In the genomic region with DNA sequence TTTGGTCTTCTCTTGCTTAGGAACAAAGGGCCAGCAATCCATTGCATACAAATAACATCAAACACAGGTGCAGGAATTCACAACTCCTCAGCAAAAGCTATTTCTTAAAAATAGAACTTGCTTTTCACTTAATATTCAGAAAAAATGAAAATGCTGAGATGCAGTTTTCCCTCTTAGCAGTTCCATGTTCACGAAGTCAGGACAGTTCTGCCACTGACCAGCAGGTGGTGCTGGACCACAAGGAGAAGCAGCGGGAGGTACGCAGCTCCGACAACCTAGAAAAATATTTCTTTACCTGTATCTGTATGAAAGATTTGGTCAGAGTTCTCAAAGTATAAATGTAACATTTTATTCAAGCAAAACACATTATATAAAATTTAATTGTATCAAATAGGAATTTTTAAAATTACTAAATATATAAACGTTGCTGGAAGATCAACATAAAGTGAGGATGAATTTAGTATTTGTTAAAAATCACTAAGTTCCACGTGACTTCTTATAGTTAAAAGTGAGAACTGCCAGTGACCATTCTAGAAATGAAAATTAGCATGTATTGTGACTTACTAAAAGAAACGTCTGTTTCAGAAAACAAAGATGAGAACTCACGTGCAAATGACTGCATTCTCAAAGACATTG, we compare ENCODE assay signal across 8 cellular contexts. TPM values are rescaled to one million over a fixed set of nuclear protein-coding genes. Genes with fewer than 3 reads are reported as not detected.
DNase-seq lines count a peak whose midpoint lies in the region; ATAC-seq, FAIRE-seq and TF ChIP-seq lines count a peak whose summit lies in the region.

No MANE protein-coding gene starts in this region.

- POLR2A ChIA-PET in activated B cell treated with CpG ODN at 0.5 μM for 24 hours (lab: Charles Lee) (no interaction called here), HepG2 (lab: Yijun Ruan, JAX) (no interaction called here)

- peaks cover 0 to 13% of the 10 kb centered on the region in 2 experiments; a peak in 1 of 5 replicates for H3K36me3 ChIP-seq in HepG2 (replicated peaks in 1 of 2; ENCODE audit: control insufficient read depth in 1 of 2, insufficient read depth in 2 of 2, low read length in 2 of 2)

- no TSS peak for BruUV-seq in HepG2 (replicated peaks; lab: Mats Ljungman, UMichigan)

- H3K4me3 ChIP-seq in GM12875 (ENCODE audit: low read depth, low read length): no peak overlapping the region
- H3K4me3 ChIP-seq in HepG2 (replicated peaks in 1 of 3; ENCODE audit: insufficient read depth in 1 of 3, low read depth in 2 of 3, low read length in 3 of 3): no peak overlapping the region

- no peaks in the 10 kb centered on the region for H3K4me1 ChIP-seq in HepG2 (ENCODE audit: insufficient read depth, low read length)

- TF ChIP-seq POLR2A in HepG2 (IDR thresholded peaks at IDR 0.05; ENCODE audit: insufficient read depth in 1 of 2, low read depth in 2 of 2, low read length in 2 of 2): no peak

- no peaks in the 10 kb centered on the region for H3K36me3 Mint-ChIP-seq in activated B cell treated with CpG ODN at 0.5 μM for 24 hours (ENCODE audit: low read depth)
- H3K36me3 Mint-ChIP-seq in central memory CD8-positive, alpha-beta T cell (ENCODE audit: insufficient read depth): no peaks in the 10 kb centered on the region

- TF ChIP-seq EP300 in HepG2 (IDR thresholded peaks at IDR 0.05; ENCODE audit: low read depth in 2 of 2, low read length in 2 of 2): no peak
- no peak for TF ChIP-seq EP300 in HepG2 (CRISPR knock-in tag; IDR thresholded peaks at IDR 0.05; ENCODE audit: borderline replicate concordance)

- no peaks in the 10 kb centered on the region for H3K9me3 ChIP-seq in HepG2 (ENCODE audit: low read length)

- H3K4me2 ChIP-seq in HepG2 (ENCODE audit: low read depth, low read length): no peak overlapping the region

- H3K79me2 ChIP-seq in HepG2 (ENCODE audit: insufficient read depth, low read length): peaks cover 2% of the 10 kb centered on the region

- intact Hi-C loops in activated B cell treated with CpG ODN at 0.5 μM for 24 hours (cut with micrococcal nuclease) (no loop called here), HepG2 (cut with micrococcal nuclease; ENCODE audit: unreplicated experiment) (loop anchor here (1.0 kb wide), 1 partner anchor 42 kb away; no protein-coding TSS in a partner anchor)

- H3K27ac Mint-ChIP-seq in activated B cell treated with CpG ODN at 0.5 μM for 24 hours: no peak overlapping the region
- H3K27ac Mint-ChIP-seq in central memory CD8-positive, alpha-beta T cell (ENCODE audit: low read depth): no peak overlapping the region

- no peaks in the 10 kb centered on the region for H3K9me3 Mint-ChIP-seq in activated B cell treated with CpG ODN at 0.5 μM for 24 hours
- no peaks in the 10 kb centered on the region for H3K9me3 Mint-ChIP-seq in central memory CD8-positive, alpha-beta T cell

- H2AFZ ChIP-seq in HepG2 (ENCODE audit: low read length): no peak overlapping the region

- H3K4me1 Mint-ChIP-seq in activated B cell treated with CpG ODN at 0.5 μM for 24 hours: peaks cover 9% of the 10 kb centered on the region
- H3K4me1 Mint-ChIP-seq in central memory CD8-positive, alpha-beta T cell: peaks cover 7% of the 10 kb centered on the region

- CTCF ChIA-PET in activated B cell treated with CpG ODN at 0.5 μM for 24 hours (lab: Charles Lee) (interaction anchor here (1.2 to 2.6 kb wide), 5 partner anchors 13 to 99 kb away, joined by 3 to 10 read pairs (median 6); no protein-coding TSS in a partner anchor), HepG2 (lab: Yijun Ruan, JAX; ENCODE audit: low intra/inter-chr PET ratio, low total read pairs) (interaction anchor here (1.1 to 2.5 kb wide), 3 partner anchors 13 to 100 kb away, joined by 3 to 20 read pairs (median 4); no protein-coding TSS in a partner anchor)

- TF ChIP-seq CTCF in GM12875 (IDR thresholded peaks at IDR 0.05; ENCODE audit: borderline replicate concordance, insufficient read depth, low read depth, low read length) (peak; percentile 84), activated B cell treated with CpG ODN at 0.5 μM for 24 hours (IDR thresholded peaks at IDR 0.05) (peak; percentile 92), HepG2 (CRISPR knock-in tag; IDR thresholded peaks at IDR 0.05) (peak; percentile 86)

- in situ Hi-C loops in HepG2 (cut with HindIII; ENCODE audit: extremely low pct_ligation_motif_present, low pct_unique_long_range_greater_than_20kb): no loop called here

- FAIRE-seq in A204.1 (lab: Jason Lieb, UNC) (peak; percentile 95), HepG2 (lab: Jason Lieb, UNC) (peak; percentile 85)

- peaks cover 4% of the 10 kb centered on the region; the same call in 1 of the 2 replicates for H4K20me1 ChIP-seq in HepG2 (ENCODE audit: insufficient read depth, low read length)

- whole genome bisulfite sequencing in HepG2 (ENCODE audit: low lambda C conversion rate): 76% methylated on average over 8 of the region's 8 CpGs

- H3K27me3 Mint-ChIP-seq in activated B cell treated with CpG ODN at 0.5 μM for 24 hours: peaks cover 1% of the 10 kb centered on the region
- peaks cover 23% of the 10 kb centered on the region for H3K27me3 Mint-ChIP-seq in central memory CD8-positive, alpha-beta T cell

- no peak overlapping the region for H3K27ac ChIP-seq in HepG2 (ENCODE audit: extremely low read length, insufficient read depth, low read length)

- no peaks in the 10 kb centered on the region for H3K27me3 ChIP-seq in HepG2 (ENCODE audit: control insufficient read depth in 1 of 2, insufficient read depth in 2 of 2, low read length in 2 of 2)

- no peak overlapping the region for H3K9ac ChIP-seq in HepG2 (ENCODE audit: insufficient read depth, low read depth, low read length)

- peak; percentile 71 for DNase-seq in NCI-H1092 treated with DMSO at 0.1 percent for 48 hours (lab: John Stamatoyannopoulos, UW)
- peak; percentile 54 for DNase-seq in activated B cell treated with CpG ODN at 0.5 μM for 24 hours
- peak; percentile 52 to 61 for DNase-seq in central memory CD8-positive, alpha-beta T cell (ENCODE audit: low spot score in 2 of 2)
- peak; percentile 57 for DNase-seq in HepG2 (ENCODE audit: low spot score)
- DNase-seq in stimulated activated CD4-positive, alpha-beta T cell treated with anti-CD3 and anti-CD28 coated beads, Interleukin-4, amount 100 ng/mL, for 48 hours (ENCODE audit: low read depth in 2 of 2): peak; percentile 70 to 75

- ATAC-seq in activated B cell treated with CpG ODN at 0.5 μM for 24 hours (ENCODE audit: low read depth) (peak; percentile 75), HepG2 (peak; percentile 61), HG02610 (IDR thresholded peaks at IDR 0.05; ENCODE audit: unreplicated experiment) (no peak)
- peak; percentile 38 for ATAC-seq in central memory CD8-positive, alpha-beta T cell (replicated peaks; ENCODE audit: extremely low read depth, poor library complexity, severe bottlenecking)

- peak; percentile 49 for TF ChIP-seq RAD21 in HepG2 (CRISPR knock-in tag; IDR thresholded peaks at IDR 0.05)

- H3K4me3 Mint-ChIP-seq in activated B cell treated with CpG ODN at 0.5 μM for 24 hours: no peak overlapping the region
- H3K4me3 Mint-ChIP-seq in central memory CD8-positive, alpha-beta T cell: no peak overlapping the region

TF ChIP-seq in HepG2, 621 proteins besides CTCF, POLR2A, EP300 and RAD21 (continues in another document):
- no peak for TF ChIP-seq PCBP1 (IDR thresholded peaks at IDR 0.05; ENCODE audit: borderline replicate concordance, low read depth, low read length)
- TF ChIP-seq DMTF1 (CRISPR knock-in tag; IDR thresholded peaks at IDR 0.05): no peak
- TF ChIP-seq MAFK (conservative IDR thresholded peaks at IDR 0.05 in 1 of 2, IDR thresholded peaks at IDR 0.05 in 1 of 2; ENCODE audit: low read length in 2 of 2): peak; percentile 60 to 73; a peak in 3 of 4 replicates

RNA-seq across cellular contexts. Expression of gene ADNP2, which starts 48.8 kb away (rescaled TPM):
- total RNA-seq in activated B cell treated with CpG ODN at 0.5 μM for 24 hours: 19.2 and 19.7 TPM in 2 replicates
- total RNA-seq in HepG2 (2016; rRNA removed; fragmentation: Illumina TruSeq; extraction: Trizol): 25.5 and 28.6 TPM in 2 replicates
- total RNA-seq in HepG2 (2016; cell fraction: cytosol; rRNA removed; fragmentation: Illumina TruSeq; extraction: Trizol; ENCODE audit: low read depth): 2.3 TPM in 2 replicates
- 23.8 and 24.2 TPM in 2 replicates for total RNA-seq in HepG2 (2016; cell fraction: insoluble cytoplasmic fraction; rRNA removed; fragmentation: Illumina TruSeq; extraction: Trizol)
- 11.9 and 13.0 TPM in 2 replicates for total RNA-seq in HepG2 (2016; cell fraction: membrane; rRNA removed; fragmentation: Illumina TruSeq; extraction: Trizol)
- 17.1 and 18.2 TPM in 2 replicates for total RNA-seq in HepG2 (2016; cell fraction: nucleus; rRNA removed; fragmentation: Illumina TruSeq; extraction: Trizol)
- polyA plus RNA-seq in HepG2 (2011; rRNA removed): 9.9 and 10.8 TPM in 2 replicates
- 8.0 and 8.3 TPM in 2 replicates for polyA plus RNA-seq in HepG2 (2011; cell fraction: cytosol; rRNA removed)
- 12.3 and 13.9 TPM in 2 replicates for polyA plus RNA-seq in HepG2 (2011; cell fraction: nucleus; rRNA removed)
- polyA plus RNA-seq in HepG2 (2012): 15.1 and 15.4 TPM in 2 replicates
- 0.66 and 0.67 TPM in 2 replicates for polyA plus RNA-seq in HepG2 (2016; cell fraction: cytosol; fragmentation: Illumina TruSeq; extraction: Trizol; ENCODE audit: low read depth)
- polyA plus RNA-seq in HepG2 (2016; cell fraction: insoluble cytoplasmic fraction; fragmentation: Illumina TruSeq; extraction: Trizol; ENCODE audit: low read depth): 17.6 and 18.3 TPM in 2 replicates
- 4.1 and 4.5 TPM in 2 replicates for polyA plus RNA-seq in HepG2 (2016; cell fraction: membrane; fragmentation: Illumina TruSeq; extraction: Trizol; ENCODE audit: low read depth)
- 21.2 and 21.4 TPM in 2 replicates for polyA plus RNA-seq in HepG2 (2016; cell fraction: nucleus; fragmentation: Illumina TruSeq; extraction: Trizol; ENCODE audit: insufficient read depth, low read depth)
- polyA minus RNA-seq in HepG2 (2011; rRNA and poly(A)+ RNA removed; ENCODE audit: low replicate concordance): 36.7 and 42.7 TPM in 2 replicates
- polyA minus RNA-seq in HepG2 (2011; cell fraction: cytosol; rRNA and poly(A)+ RNA removed): 14.4 and 15.4 TPM in 2 replicates
- polyA minus RNA-seq in HepG2 (2011; cell fraction: nucleus; rRNA and poly(A)+ RNA removed): 32.1 and 32.2 TPM in 2 replicates
